14 cellular contexts compared by ENCODE assay signal in genomic region chr20:18722381-18722780, GRCh38.
"Had no signal": no experiment of that assay in that cellular context is flagged by ENCODE, and none has a peak within 500 bp of the region (broad histone marks: within the 10 kb centered on the region; RNA-seq: fewer than 3 reads in every experiment).

No MANE protein-coding gene starts in this region.

- ATAC-seq: activated CD8-positive, alpha-beta T cell treated with anti-CD3 and anti-CD28 coated beads, Interleukin-2, amount 10 ng/mL, durations not matched to agents 7 days and 5 days; mucosa of descending colon; natural killer cell; T-cell had no signal

- DNase-seq: activated CD4-positive, alpha-beta T cell treated with anti-CD3 and anti-CD28 coated beads for 48 hours; activated CD8-positive, alpha-beta memory T cell treated with anti-CD3 and anti-CD28 coated beads, Interleukin-2, amount 50 U/mL, for 48 hours; activated CD8-positive, alpha-beta T cell treated with anti-CD3 and anti-CD28 coated beads, Interleukin-2, amount 10 ng/mL, durations not matched to agents 7 days and 5 days; activated naive CD4-positive, alpha-beta T cell; cortex of kidney; effector memory CD4-positive, alpha-beta T cell; mucosa of descending colon; natural killer cell; sigmoid colon; stimulated activated CD4-positive, alpha-beta T cell treated with anti-CD3 and anti-CD28 coated beads, Interleukin-12 subunit alpha, Interleukin-12 subunit beta, amount 100 ng/mL, for 4 hours; stimulated activated CD4-positive, alpha-beta T cell treated with anti-CD3 and anti-CD28 coated beads, Interleukin-2, amount 100 ng/mL, for 48 hours; T-cell; T1000; WERI-Rb-1 had no signal
